In genomic region chr19:306151-306900, GRCh38 we compare ENCODE assay signal across 18 cellular contexts. TPM values are rescaled to one million over a fixed set of nuclear protein-coding genes. Genes with fewer than 3 reads are reported as not detected.
A peak's percentile ranks its signal among the peaks of the same experiment; 100 is the strongest.
DNase-seq lines count a peak whose midpoint lies in the region; ATAC-seq and TF ChIP-seq lines count a peak whose summit lies in the region.
"Had no signal": no experiment of that assay in that cellular context is flagged by ENCODE, and none has a peak within 500 bp of the region (broad histone marks: within the 10 kb centered on the region; RNA-seq: fewer than 3 reads in every experiment).

No MANE protein-coding gene starts in this region.

- no peak overlapping the region for H3K4me3 ChIP-seq in right cardiac atrium (ENCODE audit: low read length)
- H3K4me3 ChIP-seq in osteoblast (ENCODE audit: insufficient read depth, low read length) = no peak overlapping the region
- no peak overlapping the region for H3K4me3 ChIP-seq in aorta (ENCODE audit: low read length in 2 of 2)
- no peak overlapping the region for H3K4me3 ChIP-seq in ovary
- H3K4me3 ChIP-seq: A549 had no signal

- peaks cover 17% of the 10 kb centered on the region for H3K36me3 ChIP-seq in osteoblast (ENCODE audit: insufficient read depth, low read length)
- peaks cover 0 to 1% of the 10 kb centered on the region in 2 donors for H3K36me3 ChIP-seq in aorta (ENCODE audit: control insufficient read depth in 1 of 2, insufficient read depth in 2 of 2, low read length in 1 of 2)
- H3K36me3 ChIP-seq in ovary = no peaks in the 10 kb centered on the region

- no peaks in the 10 kb centered on the region for H3K27me3 ChIP-seq in right cardiac atrium (ENCODE audit: control insufficient read depth, insufficient read depth)
- H3K27me3 ChIP-seq in osteoblast (ENCODE audit: insufficient read depth, low read length) = no peaks in the 10 kb centered on the region
- no peaks in the 10 kb centered on the region for H3K27me3 ChIP-seq in aorta (ENCODE audit: control insufficient read depth in 1 of 2, insufficient read depth in 2 of 2, low read length in 1 of 2)
- H3K27me3 ChIP-seq in ovary = no peaks in the 10 kb centered on the region

- H3K4me2 ChIP-seq in osteoblast (ENCODE audit: insufficient read depth, low read length) = no peak overlapping the region
- H3K4me2 ChIP-seq: A549 had no signal

- peak overlapping the region; percentile 29 for H3K27ac Mint-ChIP-seq in central memory CD8-positive, alpha-beta T cell (ENCODE audit: low read depth)
- H3K27ac Mint-ChIP-seq: B cell had no signal

- no peak overlapping the region for H3K4me3 Mint-ChIP-seq in central memory CD8-positive, alpha-beta T cell
- H3K4me3 Mint-ChIP-seq: B cell, CD14-positive monocyte had no signal

- peak in 1 of 3 donors; percentile 36 for DNase-seq in right cardiac atrium
- no peak for DNase-seq in left cardiac atrium
- no peak for DNase-seq in central memory CD8-positive, alpha-beta T cell (ENCODE audit: low spot score in 2 of 2)
- peak; percentile 65 for DNase-seq in osteoblast (ENCODE audit: insufficient read length, low spot score, missing footprints)
- peak; percentile 47 to 72 for DNase-seq in aorta
- DNase-seq in ovary = no peak
- DNase-seq: EL, GF-D8, Kasumi-1, NCI-H1694, NCI-H2081, NCI-H2171, NCI-H524 treated with DMSO at 0.1 percent for 48 hours, SHP77 treated with DMSO at 0.1 percent for 48 hours had no signal

- H3K4me1 ChIP-seq in right cardiac atrium (ENCODE audit: control insufficient read depth, insufficient read depth, low read length) = no peaks in the 10 kb centered on the region
- no peaks in the 10 kb centered on the region for H3K4me1 ChIP-seq in osteoblast (ENCODE audit: insufficient read depth, low read length)
- H3K4me1 ChIP-seq in aorta (ENCODE audit: control insufficient read depth in 1 of 2, insufficient read depth in 2 of 2, low read length in 2 of 2) = no peaks in the 10 kb centered on the region
- peaks cover 2% of the 10 kb centered on the region for H3K4me1 ChIP-seq in ovary (ENCODE audit: insufficient read depth)
- H3K4me1 ChIP-seq: A549 had no signal

- TF ChIP-seq CTCF in osteoblast (IDR thresholded peaks at IDR 0.05; ENCODE audit: extremely low read depth, low read depth, low read length) (no peak), ovary (IDR thresholded peaks at IDR 0.05) (no peak)

- no peak overlapping the region for H3K27ac ChIP-seq in right cardiac atrium (ENCODE audit: low read length)
- H3K27ac ChIP-seq in osteoblast (ENCODE audit: low read depth, low read length) = no peak overlapping the region
- H3K27ac ChIP-seq in aorta (ENCODE audit: low read depth in 1 of 2, low read length in 2 of 2) = no peak overlapping the region
- H3K27ac ChIP-seq in ovary = no peak overlapping the region
- H3K27ac ChIP-seq: A549 had no signal

- peaks cover 7% of the 10 kb centered on the region for H3K36me3 Mint-ChIP-seq in central memory CD8-positive, alpha-beta T cell (ENCODE audit: insufficient read depth)

- intact Hi-C loops in right cardiac atrium (cut with DNase I) = no loop called here
- intact Hi-C loops in left cardiac atrium (cut with DNase I) = no loop called here
- intact Hi-C loops in aorta (cut with DNase I) = no loop called here
- intact Hi-C loops in ovary (cut with DNase I) = no loop called here

- H3K9me3 Mint-ChIP-seq in central memory CD8-positive, alpha-beta T cell = no peaks in the 10 kb centered on the region
- H3K9me3 Mint-ChIP-seq: CD14-positive monocyte had no signal

- peaks cover 31% of the 10 kb centered on the region for H4K20me1 ChIP-seq in osteoblast (ENCODE audit: insufficient read depth, low read length)

- H3K79me2 ChIP-seq in osteoblast (ENCODE audit: insufficient read depth, low read length) = peaks cover 28% of the 10 kb centered on the region

- no peak for TF ChIP-seq EP300 in ovary (IDR thresholded peaks at IDR 0.05)

- peaks cover 7% of the 10 kb centered on the region for H3K4me1 Mint-ChIP-seq in central memory CD8-positive, alpha-beta T cell
- H3K4me1 Mint-ChIP-seq: B cell, CD14-positive monocyte had no signal

- ATAC-seq in right cardiac atrium (peak; percentile 9 to 19), left cardiac atrium (no peak), aorta (ENCODE audit: low FRiP score) (no peak), GM21786 (IDR thresholded peaks at IDR 0.05; ENCODE audit: unreplicated experiment) (no peak)
- no peak for ATAC-seq in central memory CD8-positive, alpha-beta T cell (replicated peaks; ENCODE audit: extremely low read depth, poor library complexity, severe bottlenecking)
- ATAC-seq: A549 had no signal

- TF ChIP-seq POLR2A in ovary (IDR thresholded peaks at IDR 0.05) = no peak

- H2AFZ ChIP-seq in osteoblast (ENCODE audit: low read length) = no peak overlapping the region

- WGBS in right cardiac atrium = 94% methylated on average over 50 of the region's 50 CpGs
- WGBS in aorta, 2 donors = 93 to 94% methylated on average over 41 to 50 of the region's 50 CpGs
- WGBS in ovary, 3 donors = 88 to 90% (median 88%) methylated on average over 50 of the region's 50 CpGs

- no peaks in the 10 kb centered on the region for H3K27me3 Mint-ChIP-seq in central memory CD8-positive, alpha-beta T cell
- H3K27me3 Mint-ChIP-seq: B cell had no signal

- H3K9me3 ChIP-seq in right cardiac atrium (ENCODE audit: control insufficient read depth, low read length) = no peaks in the 10 kb centered on the region
- H3K9me3 ChIP-seq in osteoblast (ENCODE audit: low read depth, low read length) = no peaks in the 10 kb centered on the region
- no peaks in the 10 kb centered on the region for H3K9me3 ChIP-seq in aorta (ENCODE audit: control insufficient read depth, low read length)
- H3K9me3 ChIP-seq in ovary = no peaks in the 10 kb centered on the region
- H3K9me3 ChIP-seq: A549 had no signal

RNA-seq across cellular contexts. Expression of gene PLPP2, which starts 15.1 kb away (rescaled TPM):
- total RNA-seq in right cardiac atrium = under 1 TPM; 0.26 to 0.89 (median 0.54) TPM
- polyA plus RNA-seq in right cardiac atrium = 0.48 TPM
- total RNA-seq in left cardiac atrium = under 1 TPM; 0.76 to 0.85 TPM
- 1.1 and 1.5 TPM in 2 replicates for total RNA-seq in osteoblast
- 1 to 10 TPM; 3.1 to 4.2 TPM for total RNA-seq in aorta
- polyA plus RNA-seq in aorta = 1 to 10 TPM in 1 of 2 donors, under 1 TPM in 1; 0.51 to 6.5 TPM
- 10 to 100 TPM in 3 of 7 donors, 1 to 10 TPM in 4; 3.0 to 75.0 (median 5.9) TPM for total RNA-seq in ovary
- 1 to 10 TPM in 1 of 2 donors, under 1 TPM in 1; 0.68 to 3.1 TPM for polyA plus RNA-seq in ovary
- polyA plus RNA-seq: CD14-positive monocyte had no signal

RNA-seq across cellular contexts. Expression of gene MIER2, which starts 38.3 kb away (rescaled TPM):
- total RNA-seq in right cardiac atrium (10 to 100 TPM; 14.7 to 23.1 (median 18.9) TPM), left cardiac atrium (10 to 100 TPM; 18.2 to 25.0 TPM), osteoblast (10.9 and 14.8 TPM in 2 replicates), aorta (10 to 100 TPM; 26.4 to 31.1 TPM), ovary (10 to 100 TPM in 6 of 7 donors, 1 to 10 TPM in 1; 9.8 to 29.6 (median 22.8) TPM)
- polyA plus RNA-seq in right cardiac atrium (15.1 TPM), aorta (1 to 10 TPM; 3.3 to 9.1 TPM), ovary (10 to 100 TPM; 13.3 to 15.0 TPM)

Comparison
In these comparisons a context has a peak if more than half of its experiments do, and no peak if none do; other contexts are left out.
1. ATAC-seq: peak in right cardiac atrium (2 of 2); none in left cardiac atrium (0 of 2), central memory CD8-positive, alpha-beta T cell (single experiment), aorta (single experiment) and GM21786 (single experiment).
2. DNase-seq: peak in osteoblast (single experiment) and aorta (2 of 2); none in left cardiac atrium (single experiment), central memory CD8-positive, alpha-beta T cell (0 of 2) and ovary (0 of 5).